In genomic region chr3:129440648-129441190, GRCh38 we compare ENCODE assay signal across 8 cellular contexts. TPM values are rescaled to one million over a fixed set of nuclear protein-coding genes. Genes with fewer than 3 reads are reported as not detected.
DNase-seq lines count a peak whose midpoint lies in the region; ATAC-seq and TF ChIP-seq lines count a peak whose summit lies in the region.

No MANE protein-coding gene starts in this region.

- H3K27me3 ChIP-seq in esophagus muscularis mucosa, result no peaks in the 10 kb centered on the region
- no peaks in the 10 kb centered on the region for H3K27me3 ChIP-seq in psoas muscle (ENCODE audit: insufficient read depth in 3 of 3, low read length in 2 of 3)

- TF ChIP-seq CTCF in GM12875 (IDR thresholded peaks at IDR 0.05; ENCODE audit: borderline replicate concordance, insufficient read depth, low read depth, low read length) (no peak), esophagus muscularis mucosa (IDR thresholded peaks at IDR 0.05) (no peak), psoas muscle (IDR thresholded peaks at IDR 0.05) (no peak)

- H3K36me3 ChIP-seq in esophagus muscularis mucosa, result peaks cover 6 to 23% (median 19%) of the 10 kb centered on the region in 4 donors
- peaks cover 0 to 24% of the 10 kb centered on the region in 2 donors for H3K36me3 ChIP-seq in psoas muscle (ENCODE audit: insufficient read depth in 1 of 2, low read depth in 1 of 2)

- H3K27ac ChIP-seq in esophagus muscularis mucosa (replicated peaks in 1 of 4) (peak overlapping the region; percentile 84 to 91 (median 88)), psoas muscle (peak overlapping the region; percentile 91)

- H3K4me3 ChIP-seq in GM12875 (ENCODE audit: low read depth, low read length) (peak overlapping the region; percentile 95), esophagus muscularis mucosa (peak overlapping the region; percentile 77 to 93 (median 87)), psoas muscle (peak overlapping the region; percentile 95)

- H3K4me1 ChIP-seq in esophagus muscularis mucosa (peaks cover 39 to 73% (median 65%) of the 10 kb centered on the region in 4 donors), psoas muscle (peaks cover 43% of the 10 kb centered on the region)

- ATAC-seq in psoas muscle, result no peak
- ATAC-seq in HG02970 (IDR thresholded peaks at IDR 0.05; ENCODE audit: low FRiP score, unreplicated experiment), result no peak

- TF ChIP-seq POLR2A in esophagus muscularis mucosa (IDR thresholded peaks at IDR 0.05; ENCODE audit: low read depth), result no peak

- 13% methylated on average over 7 of the region's 7 CpGs for WGBS in esophagus muscularis mucosa
- WGBS in psoas muscle, 3 donors, result 9 to 10% (median 9%) methylated on average over 7 of the region's 7 CpGs

- H3K9me3 ChIP-seq in esophagus muscularis mucosa (no peaks in the 10 kb centered on the region), psoas muscle (no peaks in the 10 kb centered on the region)

- TF ChIP-seq EP300 in esophagus muscularis mucosa (IDR thresholded peaks at IDR 0.05), result no peak

- peak; percentile 74 for DNase-seq in OCI-M1 (lab: John Stamatoyannopoulos, UW)
- DNase-seq in esophagus muscularis mucosa (ENCODE audit: extremely low spot score), result no peak
- DNase-seq in psoas muscle, result no peak
- DNase-seq in occipital lobe (lab: John Stamatoyannopoulos, UW), result no peak
- no peak for DNase-seq in GM19238 (ENCODE audit: insufficient read length, low spot score)
- DNase-seq in activated CD4-positive, alpha-beta T cell treated with anti-CD3 and anti-CD28 coated beads, Interleukin-2, amount 50 U/mL, for 48 hours, result no peak

- intact Hi-C loops in esophagus muscularis mucosa (cut with DNase I) (no loop called here), psoas muscle (cut with DNase I) (loop anchor here in 1 of 2 donors (5.0 kb wide), 1 partner anchor 42 kb away; no protein-coding TSS in a partner anchor)

RNA-seq across cellular contexts. Expression of gene IFT122, which starts 0.7 kb away (rescaled TPM):
- total RNA-seq in esophagus muscularis mucosa (10 to 100 TPM; 19.5 to 32.8 (median 21.9) TPM), psoas muscle (1 to 10 TPM; 4.5 to 7.3 (median 5.7) TPM), occipital lobe (23.7 TPM)
- 1 to 10 TPM; 2.3 to 4.3 (median 3.2) TPM for polyA plus RNA-seq in psoas muscle

RNA-seq across cellular contexts. Expression of gene MBD4, which starts 1.0 kb away (rescaled TPM):
- total RNA-seq in esophagus muscularis mucosa (10 to 100 TPM; 12.1 to 23.3 (median 16.4) TPM), psoas muscle (10 to 100 TPM; 16.0 to 23.1 (median 19.9) TPM), occipital lobe (29.0 TPM)
- 10 to 100 TPM; 17.9 to 30.4 (median 18.1) TPM for polyA plus RNA-seq in psoas muscle

RNA-seq across cellular contexts. Expression of gene EFCAB12, which starts 12.3 kb away (rescaled TPM):
- total RNA-seq in esophagus muscularis mucosa (under 1 TPM in 2 of 4 donors, not detected in 2; 0.19 to 0.42 TPM), psoas muscle (not detected), occipital lobe (0.16 TPM)
- under 1 TPM in 2 of 3 donors, not detected in 1; 0.04 to 0.30 TPM for polyA plus RNA-seq in psoas muscle
